Comparison of ENCODE assay signal across 1 cellular context in the genomic region with DNA sequence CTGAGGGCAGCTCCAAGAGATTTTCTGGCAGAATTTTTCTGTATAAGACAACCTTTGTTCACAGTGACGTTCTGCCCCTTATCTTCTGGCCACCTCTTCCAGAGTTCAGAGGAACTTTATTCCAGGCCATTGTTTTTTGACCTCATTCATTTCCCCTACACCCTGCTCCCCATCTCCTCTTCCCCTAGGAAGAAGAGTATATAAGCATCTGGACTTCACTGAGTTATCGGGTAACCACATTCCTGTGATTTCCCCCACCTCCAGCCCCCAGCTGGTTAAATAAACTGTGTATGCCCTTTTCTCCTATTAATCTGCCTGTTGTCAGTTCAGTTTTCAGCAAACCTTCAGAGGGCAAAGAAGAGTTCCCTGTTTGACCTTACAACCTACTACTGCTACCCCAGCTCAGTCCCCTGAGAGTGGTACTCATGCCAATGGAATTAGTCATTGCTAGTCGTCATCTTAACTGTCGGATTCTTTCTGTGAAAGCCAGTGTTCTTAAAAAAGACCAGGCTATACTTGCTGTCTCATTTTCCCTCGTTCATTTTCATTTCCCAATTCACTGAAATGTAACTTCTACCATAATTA.
TF ChIP-seq lines count a peak whose summit lies in the region.

No MANE protein-coding gene starts in this region.

TF ChIP-seq in HepG2, 621 proteins besides CTCF, POLR2A, EP300 and RAD21 (continued from another document and continues in another):
- TF ChIP-seq IKZF4 (CRISPR knock-in tag; IDR thresholded peaks at IDR 0.05; ENCODE audit: borderline replicate concordance, low read depth, not compliant biosample characterization) (no peak), ZNF430 (CRISPR knock-in tag; IDR thresholded peaks at IDR 0.05) (no peak), TSC22D2 (CRISPR knock-in tag; IDR thresholded peaks at IDR 0.05; ENCODE audit: borderline replicate concordance) (no peak), RELA (CRISPR knock-in tag; IDR thresholded peaks at IDR 0.05) (no peak), ZNF230 (CRISPR knock-in tag; IDR thresholded peaks at IDR 0.05) (no peak), KDM2A (CRISPR knock-in tag; IDR thresholded peaks at IDR 0.05; ENCODE audit: borderline replicate concordance, low read depth) (no peak), HMGXB3 (CRISPR knock-in tag; IDR thresholded peaks at IDR 0.05; ENCODE audit: borderline replicate concordance) (no peak), CREB1 (IDR thresholded peaks at IDR 0.05) (no peak), CREB1 (CRISPR knock-in tag; IDR thresholded peaks at IDR 0.05) (peak; percentile 31; the same call in 1 of the 2 replicates), ZNF691 (CRISPR knock-in tag; IDR thresholded peaks at IDR 0.05; ENCODE audit: borderline replicate concordance, low read depth) (no peak), ZNF879 (CRISPR knock-in tag; IDR thresholded peaks at IDR 0.05) (no peak), TOE1 (CRISPR knock-in tag; IDR thresholded peaks at IDR 0.05) (no peak), GFI1 (CRISPR knock-in tag; IDR thresholded peaks at IDR 0.05; ENCODE audit: borderline replicate concordance) (peak; percentile 48; the same call in 1 of the 2 replicates), ZNF761 (CRISPR knock-in tag; conservative IDR thresholded peaks at IDR 0.05) (no peak), MED8 (CRISPR knock-in tag; IDR thresholded peaks at IDR 0.05; ENCODE audit: insufficient replicate concordance) (no peak), ZNF883 (CRISPR knock-in tag; IDR thresholded peaks at IDR 0.05; ENCODE audit: not compliant biosample characterization) (no peak), MTF2 (CRISPR knock-in tag; IDR thresholded peaks at IDR 0.05; ENCODE audit: borderline replicate concordance) (no peak), KLF9 (CRISPR knock-in tag; IDR thresholded peaks at IDR 0.05; ENCODE audit: low read depth) (no peak), TBX2 (CRISPR knock-in tag; IDR thresholded peaks at IDR 0.05; ENCODE audit: borderline replicate concordance) (no peak), SALL2 (CRISPR knock-in tag; IDR thresholded peaks at IDR 0.05) (no peak), NFRKB (IDR thresholded peaks at IDR 0.05) (no peak), SMC3 (IDR thresholded peaks at IDR 0.05; ENCODE audit: low read length) (no peak; the same call in 1 of the 2 replicates), SP1 (IDR thresholded peaks at IDR 0.05) (no peak), SP1 (CRISPR knock-in tag; IDR thresholded peaks at IDR 0.05) (no peak), TFAP4 (IDR thresholded peaks at IDR 0.05; ENCODE audit: borderline replicate concordance, low read depth) (peak; percentile 90), SMAD9 (CRISPR knock-in tag; IDR thresholded peaks at IDR 0.05) (no peak), SUZ12 (IDR thresholded peaks at IDR 0.05; ENCODE audit: low read depth, low read length) (no peak), ZSCAN25 (CRISPR knock-in tag; IDR thresholded peaks at IDR 0.05) (no peak), ATF2 (CRISPR knock-in tag; IDR thresholded peaks at IDR 0.05) (0 out of 2 replicates have a peak, but pooled peaks have one; percentile 27), SP2 (CRISPR knock-in tag; IDR thresholded peaks at IDR 0.05) (no peak), HOXA3 (CRISPR knock-in tag; IDR thresholded peaks at IDR 0.05) (no peak), ZNF678 (CRISPR knock-in tag; IDR thresholded peaks at IDR 0.05) (no peak), MAF1 (CRISPR knock-in tag; IDR thresholded peaks at IDR 0.05; ENCODE audit: borderline replicate concordance) (no peak), ZBTB3 (CRISPR knock-in tag; IDR thresholded peaks at IDR 0.05; ENCODE audit: borderline replicate concordance, low read depth) (no peak), SNAI1 (CRISPR knock-in tag; IDR thresholded peaks at IDR 0.05; ENCODE audit: borderline replicate concordance) (no peak), TOPORS (CRISPR knock-in tag; IDR thresholded peaks at IDR 0.05) (no peak), ZSCAN12 (CRISPR knock-in tag; IDR thresholded peaks at IDR 0.05) (no peak), ZNF564 (CRISPR knock-in tag; IDR thresholded peaks at IDR 0.05) (no peak), KLF15 (CRISPR knock-in tag; IDR thresholded peaks at IDR 0.05; ENCODE audit: borderline replicate concordance) (no peak), ZNF788 (CRISPR knock-in tag; IDR thresholded peaks at IDR 0.05; ENCODE audit: borderline replicate concordance) (no peak), SAP130 (CRISPR knock-in tag; IDR thresholded peaks at IDR 0.05; ENCODE audit: low read depth) (peak; percentile 47; the same call in 1 of the 2 replicates), EEA1 (CRISPR knock-in tag; IDR thresholded peaks at IDR 0.05; ENCODE audit: borderline replicate concordance) (no peak), ZNF121 (CRISPR knock-in tag; IDR thresholded peaks at IDR 0.05) (no peak), CREM (IDR thresholded peaks at IDR 0.05) (no peak), CREM (CRISPR knock-in tag; IDR thresholded peaks at IDR 0.05) (no peak), ZNF772 (CRISPR knock-in tag; IDR thresholded peaks at IDR 0.05) (no peak), HNF4A (CRISPR knock-in tag; IDR thresholded peaks at IDR 0.05) (peak; percentile 13; the same call in 1 of the 2 replicates), HMG20A (CRISPR knock-in tag; IDR thresholded peaks at IDR 0.05; ENCODE audit: borderline replicate concordance) (no peak), ZKSCAN1 (IDR thresholded peaks at IDR 0.05; ENCODE audit: low read length) (no peak), RFXAP (CRISPR knock-in tag; IDR thresholded peaks at IDR 0.05; ENCODE audit: borderline replicate concordance) (no peak), MZF1 (CRISPR knock-in tag; IDR thresholded peaks at IDR 0.05; ENCODE audit: borderline replicate concordance) (no peak), RARA (CRISPR knock-in tag; IDR thresholded peaks at IDR 0.05) (peak; percentile 76), ZNF710 (CRISPR knock-in tag; IDR thresholded peaks at IDR 0.05; ENCODE audit: borderline replicate concordance) (peak; percentile 23; the same call in 1 of the 2 replicates), NBN (conservative IDR thresholded peaks at IDR 0.05) (no peak), FOXK1 (CRISPR knock-in tag; IDR thresholded peaks at IDR 0.05; ENCODE audit: borderline replicate concordance, low read depth) (no peak), ZFP82 (CRISPR knock-in tag; IDR thresholded peaks at IDR 0.05; ENCODE audit: borderline replicate concordance) (no peak)
- TF ChIP-seq, protein P1, sequence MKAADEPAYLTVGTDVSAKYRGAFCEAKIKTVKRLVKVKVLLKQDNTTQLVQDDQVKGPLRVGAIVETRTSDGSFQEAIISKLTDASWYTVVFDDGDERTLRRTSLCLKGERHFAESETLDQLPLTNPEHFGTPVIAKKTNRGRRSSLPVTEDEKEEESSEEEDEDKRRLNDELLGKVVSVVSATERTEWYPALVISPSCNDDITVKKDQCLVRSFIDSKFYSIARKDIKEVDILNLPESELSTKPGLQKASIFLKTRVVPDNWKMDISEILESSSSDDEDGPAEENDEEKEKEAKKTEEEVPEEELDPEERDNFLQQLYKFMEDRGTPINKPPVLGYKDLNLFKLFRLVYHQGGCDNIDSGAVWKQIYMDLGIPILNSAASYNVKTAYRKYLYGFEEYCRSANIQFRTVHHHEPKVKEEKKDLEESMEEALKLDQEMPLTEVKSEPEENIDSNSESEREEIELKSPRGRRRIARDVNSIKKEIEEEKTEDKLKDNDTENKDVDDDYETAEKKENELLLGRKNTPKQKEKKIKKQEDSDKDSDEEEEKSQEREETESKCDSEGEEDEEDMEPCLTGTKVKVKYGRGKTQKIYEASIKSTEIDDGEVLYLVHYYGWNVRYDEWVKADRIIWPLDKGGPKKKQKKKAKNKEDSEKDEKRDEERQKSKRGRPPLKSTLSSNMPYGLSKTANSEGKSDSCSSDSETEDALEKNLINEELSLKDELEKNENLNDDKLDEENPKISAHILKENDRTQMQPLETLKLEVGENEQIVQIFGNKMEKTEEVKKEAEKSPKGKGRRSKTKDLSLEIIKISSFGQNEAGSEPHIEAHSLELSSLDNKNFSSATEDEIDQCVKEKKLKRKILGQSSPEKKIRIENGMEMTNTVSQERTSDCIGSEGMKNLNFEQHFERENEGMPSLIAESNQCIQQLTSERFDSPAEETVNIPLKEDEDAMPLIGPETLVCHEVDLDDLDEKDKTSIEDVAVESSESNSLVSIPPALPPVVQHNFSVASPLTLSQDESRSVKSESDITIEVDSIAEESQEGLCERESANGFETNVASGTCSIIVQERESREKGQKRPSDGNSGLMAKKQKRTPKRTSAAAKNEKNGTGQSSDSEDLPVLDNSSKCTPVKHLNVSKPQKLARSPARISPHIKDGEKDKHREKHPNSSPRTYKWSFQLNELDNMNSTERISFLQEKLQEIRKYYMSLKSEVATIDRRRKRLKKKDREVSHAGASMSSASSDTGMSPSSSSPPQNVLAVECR (CRISPR knock-in tag; IDR thresholded peaks at IDR 0.05; ENCODE audit: borderline replicate concordance): no peak
- TF ChIP-seq, protein P2, sequence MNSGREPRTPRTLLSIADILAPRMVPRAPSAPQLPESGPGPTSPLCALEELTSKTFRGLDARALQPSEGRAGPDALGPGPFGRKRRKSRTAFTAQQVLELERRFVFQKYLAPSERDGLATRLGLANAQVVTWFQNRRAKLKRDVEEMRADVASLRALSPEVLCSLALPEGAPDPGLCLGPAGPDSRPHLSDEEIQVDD (CRISPR knock-in tag; IDR thresholded peaks at IDR 0.05; ENCODE audit: borderline replicate concordance): no peak
- TF ChIP-seq, protein P3, sequence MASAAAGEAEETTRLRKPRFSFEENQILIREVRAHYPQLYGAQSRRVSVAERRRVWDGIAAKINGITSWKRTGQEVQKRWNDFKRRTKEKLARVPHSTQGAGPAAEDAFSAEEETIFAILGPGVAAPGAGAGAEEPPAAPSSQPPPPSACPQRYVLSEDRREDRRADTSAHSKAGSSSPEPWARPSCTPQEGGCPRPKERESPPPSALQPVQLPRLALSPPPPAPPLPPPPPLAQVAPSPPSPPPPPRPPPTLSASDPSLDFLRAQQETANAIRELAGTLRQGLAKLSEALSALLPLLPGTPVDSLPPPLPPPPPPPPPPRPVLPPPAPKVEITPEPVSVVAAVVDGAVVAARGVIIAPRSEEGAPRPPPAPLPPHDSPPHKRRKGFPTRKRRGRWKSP (CRISPR knock-in tag; IDR thresholded peaks at IDR 0.05): no peak
